ENCODE assay signal across 1 cellular context in the genomic region with DNA sequence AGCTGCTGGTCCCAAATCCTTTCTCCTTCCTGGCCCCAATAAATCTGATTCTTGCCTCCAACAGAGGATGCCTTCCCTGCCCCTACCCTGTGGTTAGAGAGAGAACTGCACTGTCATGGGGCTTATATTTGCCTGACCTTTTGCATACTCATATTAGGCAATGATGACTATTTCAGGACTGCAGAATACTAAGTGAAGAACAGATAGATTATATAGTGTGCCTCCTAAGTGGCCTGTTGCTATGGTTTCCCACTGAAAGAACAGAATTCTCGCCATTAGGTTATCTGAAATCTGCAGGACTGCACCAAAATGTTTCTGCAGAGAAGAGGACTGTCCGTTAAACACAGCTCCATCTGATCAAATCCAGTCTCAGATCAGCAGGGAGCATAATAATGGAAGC.
TF ChIP-seq lines count a peak whose summit lies in the region.

No MANE protein-coding gene starts in this region.

TF ChIP-seq in H1, 55 proteins besides CTCF, POLR2A, EP300 and RAD21:
- TF ChIP-seq TBP (IDR thresholded peaks at IDR 0.05; ENCODE audit: low read depth, low read length), result no peak
- TF ChIP-seq, protein P1, sequence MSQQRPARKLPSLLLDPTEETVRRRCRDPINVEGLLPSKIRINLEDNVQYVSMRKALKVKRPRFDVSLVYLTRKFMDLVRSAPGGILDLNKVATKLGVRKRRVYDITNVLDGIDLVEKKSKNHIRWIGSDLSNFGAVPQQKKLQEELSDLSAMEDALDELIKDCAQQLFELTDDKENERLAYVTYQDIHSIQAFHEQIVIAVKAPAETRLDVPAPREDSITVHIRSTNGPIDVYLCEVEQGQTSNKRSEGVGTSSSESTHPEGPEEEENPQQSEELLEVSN (IDR thresholded peaks at IDR 0.05), result no peak
- TF ChIP-seq SP4 (IDR thresholded peaks at IDR 0.05; ENCODE audit: low read length), result no peak
- TF ChIP-seq CTBP2 (IDR thresholded peaks at IDR 0.05; ENCODE audit: borderline replicate concordance, insufficient read depth, insufficient read length, low read length), result no peak
- no peak for TF ChIP-seq PHF8 (conservative IDR thresholded peaks at IDR 0.05; ENCODE audit: low read depth, low read length)
